26 cellular contexts compared by ENCODE assay signal in the genomic region with DNA sequence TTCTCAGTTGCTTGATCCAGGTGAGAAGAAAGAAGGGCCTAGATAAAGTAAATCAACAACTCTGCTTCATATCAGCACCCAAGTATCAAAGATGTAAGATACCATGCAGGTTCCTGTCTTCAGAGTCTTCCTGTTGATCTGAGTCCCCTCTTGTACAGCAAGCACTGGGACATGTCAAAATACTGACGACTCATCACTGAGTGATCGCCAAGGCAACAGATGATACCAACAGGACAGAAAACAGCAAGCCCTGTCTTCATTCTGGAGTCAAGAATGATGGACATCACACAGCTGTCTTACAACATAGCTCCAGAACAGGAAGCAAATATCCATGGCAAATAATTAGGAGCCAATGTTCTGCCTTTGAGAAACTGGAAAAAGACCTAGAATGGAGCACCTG.
DNase-seq lines count a peak whose midpoint lies in the region; ATAC-seq lines count a peak whose summit lies in the region.
"Had no signal": no experiment of that assay in that cellular context is flagged by ENCODE, and none has a peak within 500 bp of the region (broad histone marks: within the 10 kb centered on the region; RNA-seq: fewer than 3 reads in every experiment).

No MANE protein-coding gene starts in this region.

- ATAC-seq in HG02884 (IDR thresholded peaks at IDR 0.05; ENCODE audit: unreplicated experiment) (no peak), GM18511 (IDR thresholded peaks at IDR 0.05; ENCODE audit: unreplicated experiment) (no peak)
- ATAC-seq: gastrocnemius medialis had no signal

- 84 to 85% methylated on average over 2 of the region's 2 CpGs for WGBS in GM23248 (ENCODE audit: low coverage in 1 of 2, low lambda C conversion rate in 2 of 2, missing lambda C conversion rate in 2 of 2), 2 experiments

- no peaks in the 10 kb centered on the region for H3K9me3 ChIP-seq in GM23248 (ENCODE audit: low read depth)
- H3K9me3 ChIP-seq: adrenal gland, gastrocnemius medialis, tibial artery had no signal

- DNase-seq in GM23248 (peak; percentile 17), SK-N-DZ (ENCODE audit: low spot score) (peak; percentile 47), fibroblast of peridontal ligament (ENCODE audit: extremely low read depth) (peak; percentile 8), myocyte (ENCODE audit: low read depth) (peak; percentile 81), GM19238 (ENCODE audit: insufficient read length, low spot score) (no peak)
- DNase-seq in stimulated activated CD4-positive, alpha-beta T cell treated with anti-CD3 and anti-CD28 coated beads, Interleukin-2, amount 100 ng/mL, for 48 hours, result no peak
- DNase-seq: activated B cell treated with CpG ODN at 0.5 μM for 24 hours; activated CD4-positive, alpha-beta memory T cell treated with anti-CD3 and anti-CD28 coated beads, Interleukin-2, amount 10 ng/mL, durations not matched to agents 7 days and 5 days; activated naive CD4-positive, alpha-beta T cell; activated T-cell treated with anti-CD3 and anti-CD28 coated beads for 4 hours; adrenal gland; CD4-positive, CD25-positive, alpha-beta regulatory T cell; cortex of kidney; gastrocnemius medialis; GF-D8; kidney; MV-4-11; NCI-H187 treated with DMSO at 0.1 percent for 48 hours; NCI-H69; nucleus accumbens; stimulated activated CD4-positive, alpha-beta T cell treated with anti-CD3 and anti-CD28 coated beads, Interleukin-4, amount 100 ng/mL, for 24 hours; stimulated activated naive CD4-positive, alpha-beta T cell treated with Interleukin-2 at 50 U/mL for 16 hours; tibial artery had no signal

- H3K4me3 ChIP-seq in GM23248, result no peak overlapping the region
- H3K4me3 ChIP-seq: adrenal gland, gastrocnemius medialis, lung, tibial artery had no signal

- no peaks in the 10 kb centered on the region for H3K27me3 ChIP-seq in GM23248 (replicated peaks; ENCODE audit: insufficient read depth)
- H3K27me3 ChIP-seq: adrenal gland, gastrocnemius medialis, tibial artery had no signal

- no peak overlapping the region for H2AFZ ChIP-seq in GM23248

- no peak overlapping the region for H3K27ac ChIP-seq in GM23248
- H3K27ac ChIP-seq: adrenal gland, gastrocnemius medialis, tibial artery had no signal

- H3K9me2 ChIP-seq in GM23248 (ENCODE audit: insufficient read depth), result no peaks in the 10 kb centered on the region

- in situ Hi-C loops in GM23248 (cut with MboI), result no loop called here

- no peak overlapping the region for H3K4me2 ChIP-seq in GM23248 (ENCODE audit: unreplicated experiment)

- H3K79me2 ChIP-seq in GM23248 (ENCODE audit: insufficient read depth), result no peaks in the 10 kb centered on the region

- H3K4me1 ChIP-seq in GM23248 (ENCODE audit: insufficient read depth), result no peaks in the 10 kb centered on the region
- H3K4me1 ChIP-seq: adrenal gland, gastrocnemius medialis, tibial artery had no signal

- H3F3A ChIP-seq in GM23248 (ENCODE audit: insufficient read depth), result no peaks in the 10 kb centered on the region

- no peaks in the 10 kb centered on the region for H4K20me1 ChIP-seq in GM23248 (ENCODE audit: insufficient read depth)

- no peak overlapping the region for H3K9ac ChIP-seq in GM23248

- H3K36me3 ChIP-seq in GM23248 (ENCODE audit: low read depth), result no peaks in the 10 kb centered on the region
- H3K36me3 ChIP-seq: adrenal gland, gastrocnemius medialis, tibial artery had no signal

Comparison
In these comparisons a context has a peak if more than half of its experiments do, and no peak if none do; other contexts are left out.
1. DNase-seq: peak in GM23248 (single experiment), SK-N-DZ (single experiment), fibroblast of peridontal ligament (single experiment) and myocyte (single experiment); none in stimulated activated CD4-positive, alpha-beta T cell treated with anti-CD3 and anti-CD28 coated beads, Interleukin-2, amount 100 ng/mL, for 48 hours (0 of 2) and GM19238 (single experiment).